In the genomic region with DNA sequence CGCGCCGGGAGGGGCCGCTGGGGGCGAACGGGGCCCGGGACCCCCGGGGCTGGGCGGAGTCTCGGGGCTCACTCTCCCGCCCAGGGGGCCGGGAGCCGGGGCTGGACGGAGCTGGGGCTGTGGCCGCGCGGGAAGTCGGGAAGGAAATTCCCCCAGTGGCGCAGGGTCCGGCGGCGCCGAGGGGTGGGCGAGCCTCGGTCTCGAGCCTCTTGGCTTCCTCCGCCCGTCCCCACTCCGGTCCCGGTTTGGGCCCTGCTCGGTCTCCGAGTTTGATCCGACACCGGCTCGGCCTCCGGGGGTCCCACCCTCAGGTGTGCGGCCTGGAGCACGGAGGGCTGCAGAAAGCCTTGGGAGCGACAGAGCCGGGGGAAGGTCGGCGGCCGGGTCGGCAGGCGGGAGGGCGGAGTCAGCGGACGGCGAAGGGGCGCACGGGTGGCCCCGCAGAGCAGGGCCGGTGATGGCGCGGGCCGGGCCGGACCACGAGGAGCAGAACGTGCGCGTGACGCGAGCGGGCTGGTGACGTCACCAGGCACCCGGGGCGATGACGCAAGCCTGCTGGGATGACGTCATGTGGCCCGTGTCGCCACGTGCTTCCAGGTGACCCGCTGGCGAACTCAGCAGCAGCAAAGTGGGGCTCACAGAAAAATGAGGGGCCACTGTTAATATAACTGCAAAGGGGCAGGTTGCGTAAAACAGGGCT, we compare ENCODE assay signal across 1 cellular context.
TF ChIP-seq lines count a peak whose summit lies in the region.

No MANE protein-coding gene starts in this region.

TF ChIP-seq in A549, 52 proteins besides CTCF, POLR2A, EP300 and RAD21 (continued from another document):
- TF ChIP-seq, protein P1, sequence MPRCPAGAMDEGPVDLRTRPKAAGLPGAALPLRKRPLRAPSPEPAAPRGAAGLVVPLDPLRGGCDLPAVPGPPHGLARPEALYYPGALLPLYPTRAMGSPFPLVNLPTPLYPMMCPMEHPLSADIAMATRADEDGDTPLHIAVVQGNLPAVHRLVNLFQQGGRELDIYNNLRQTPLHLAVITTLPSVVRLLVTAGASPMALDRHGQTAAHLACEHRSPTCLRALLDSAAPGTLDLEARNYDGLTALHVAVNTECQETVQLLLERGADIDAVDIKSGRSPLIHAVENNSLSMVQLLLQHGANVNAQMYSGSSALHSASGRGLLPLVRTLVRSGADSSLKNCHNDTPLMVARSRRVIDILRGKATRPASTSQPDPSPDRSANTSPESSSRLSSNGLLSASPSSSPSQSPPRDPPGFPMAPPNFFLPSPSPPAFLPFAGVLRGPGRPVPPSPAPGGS (IDR thresholded peaks at IDR 0.05), result no peak
- TF ChIP-seq NFE2L2 (conservative IDR thresholded peaks at IDR 0.05; ENCODE audit: low read length), result no peak
- TF ChIP-seq, protein P2, sequence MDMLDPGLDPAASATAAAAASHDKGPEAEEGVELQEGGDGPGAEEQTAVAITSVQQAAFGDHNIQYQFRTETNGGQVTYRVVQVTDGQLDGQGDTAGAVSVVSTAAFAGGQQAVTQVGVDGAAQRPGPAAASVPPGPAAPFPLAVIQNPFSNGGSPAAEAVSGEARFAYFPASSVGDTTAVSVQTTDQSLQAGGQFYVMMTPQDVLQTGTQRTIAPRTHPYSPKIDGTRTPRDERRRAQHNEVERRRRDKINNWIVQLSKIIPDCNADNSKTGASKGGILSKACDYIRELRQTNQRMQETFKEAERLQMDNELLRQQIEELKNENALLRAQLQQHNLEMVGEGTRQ (IDR thresholded peaks at IDR 0.05), result peak; percentile 78
- TF ChIP-seq FOSL2 (IDR thresholded peaks at IDR 0.05), result no peak
- TF ChIP-seq FOSL2 (CRISPR knock-in tag; IDR thresholded peaks at IDR 0.05), result peak; percentile 99
- TF ChIP-seq, protein P3, sequence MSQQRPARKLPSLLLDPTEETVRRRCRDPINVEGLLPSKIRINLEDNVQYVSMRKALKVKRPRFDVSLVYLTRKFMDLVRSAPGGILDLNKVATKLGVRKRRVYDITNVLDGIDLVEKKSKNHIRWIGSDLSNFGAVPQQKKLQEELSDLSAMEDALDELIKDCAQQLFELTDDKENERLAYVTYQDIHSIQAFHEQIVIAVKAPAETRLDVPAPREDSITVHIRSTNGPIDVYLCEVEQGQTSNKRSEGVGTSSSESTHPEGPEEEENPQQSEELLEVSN (IDR thresholded peaks at IDR 0.05; ENCODE audit: borderline replicate concordance, low read depth), result peak; percentile 89
- TF ChIP-seq ZFP36 (IDR thresholded peaks at IDR 0.05; ENCODE audit: borderline replicate concordance, partially characterized antibody), result no peak
- TF ChIP-seq CEBPB (IDR thresholded peaks at IDR 0.05), result peak; percentile 53 to 81; a peak in 3 of 4 replicates
- peak; percentile 81 for TF ChIP-seq EHF (CRISPR knock-in tag; IDR thresholded peaks at IDR 0.05)
- TF ChIP-seq, protein P4, sequence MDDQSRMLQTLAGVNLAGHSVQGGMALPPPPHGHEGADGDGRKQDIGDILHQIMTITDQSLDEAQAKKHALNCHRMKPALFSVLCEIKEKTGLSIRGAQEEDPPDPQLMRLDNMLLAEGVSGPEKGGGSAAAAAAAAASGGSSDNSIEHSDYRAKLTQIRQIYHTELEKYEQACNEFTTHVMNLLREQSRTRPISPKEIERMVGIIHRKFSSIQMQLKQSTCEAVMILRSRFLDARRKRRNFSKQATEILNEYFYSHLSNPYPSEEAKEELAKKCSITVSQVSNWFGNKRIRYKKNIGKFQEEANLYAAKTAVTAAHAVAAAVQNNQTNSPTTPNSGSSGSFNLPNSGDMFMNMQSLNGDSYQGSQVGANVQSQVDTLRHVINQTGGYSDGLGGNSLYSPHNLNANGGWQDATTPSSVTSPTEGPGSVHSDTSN (IDR thresholded peaks at IDR 0.05), result 0 out of 2 replicates have a peak, but pooled peaks have one; percentile 18
- 0 out of 2 replicates have a peak, but pooled peaks have one; percentile 37 for TF ChIP-seq MAZ (IDR thresholded peaks at IDR 0.05; ENCODE audit: borderline replicate concordance, low read depth, low read length)
- TF ChIP-seq NPAS2 (CRISPR knock-in tag; IDR thresholded peaks at IDR 0.05; ENCODE audit: borderline replicate concordance), result peak; percentile 91
- peak; percentile 83 for TF ChIP-seq FOXS1 (CRISPR knock-in tag; IDR thresholded peaks at IDR 0.05)
- TF ChIP-seq TFCP2L1 (CRISPR knock-in tag; IDR thresholded peaks at IDR 0.05), result peak; percentile 72; the same call in 1 of the 2 replicates
- TF ChIP-seq CBX2 (IDR thresholded peaks at IDR 0.05; ENCODE audit: borderline replicate concordance, low read depth), result no peak
- no peak for TF ChIP-seq HDAC2 (IDR thresholded peaks at IDR 0.05)
- no peak for TF ChIP-seq NR3C1 (IDR thresholded peaks at IDR 0.05)
- no peak for TF ChIP-seq JUNB (IDR thresholded peaks at IDR 0.05)
- peak; percentile 72 for TF ChIP-seq PHF8 (IDR thresholded peaks at IDR 0.05; ENCODE audit: borderline replicate concordance, low read depth)
- peak; percentile 94; the same call in 1 of the 2 replicates for TF ChIP-seq HOXB5 (CRISPR knock-in tag; IDR thresholded peaks at IDR 0.05)
- TF ChIP-seq, protein P5, sequence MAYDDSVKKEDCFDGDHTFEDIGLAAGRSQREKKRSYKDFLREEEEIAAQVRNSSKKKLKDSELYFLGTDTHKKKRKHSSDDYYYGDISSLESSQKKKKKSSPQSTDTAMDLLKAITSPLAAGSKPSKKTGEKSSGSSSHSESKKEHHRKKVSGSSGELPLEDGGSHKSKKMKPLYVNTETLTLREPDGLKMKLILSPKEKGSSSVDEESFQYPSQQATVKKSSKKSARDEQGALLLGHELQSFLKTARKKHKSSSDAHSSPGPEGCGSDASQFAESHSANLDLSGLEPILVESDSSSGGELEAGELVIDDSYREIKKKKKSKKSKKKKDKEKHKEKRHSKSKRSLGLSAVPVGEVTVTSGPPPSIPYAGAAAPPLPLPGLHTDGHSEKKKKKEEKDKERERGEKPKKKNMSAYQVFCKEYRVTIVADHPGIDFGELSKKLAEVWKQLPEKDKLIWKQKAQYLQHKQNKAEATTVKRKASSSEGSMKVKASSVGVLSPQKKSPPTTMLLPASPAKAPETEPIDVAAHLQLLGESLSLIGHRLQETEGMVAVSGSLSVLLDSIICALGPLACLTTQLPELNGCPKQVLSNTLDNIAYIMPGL (CRISPR knock-in tag; IDR thresholded peaks at IDR 0.05; ENCODE audit: borderline replicate concordance), result peak; percentile 72; the same call in 1 of the 2 replicates
- peak; percentile 89 for TF ChIP-seq RARB (CRISPR knock-in tag; IDR thresholded peaks at IDR 0.05)
- TF ChIP-seq HEYL (CRISPR knock-in tag; IDR thresholded peaks at IDR 0.05), result peak; percentile 85; the same call in 1 of the 2 replicates
- TF ChIP-seq FOSB (CRISPR knock-in tag; IDR thresholded peaks at IDR 0.05), result peak; percentile 88; the same call in 1 of the 2 replicates
- TF ChIP-seq, protein P6, sequence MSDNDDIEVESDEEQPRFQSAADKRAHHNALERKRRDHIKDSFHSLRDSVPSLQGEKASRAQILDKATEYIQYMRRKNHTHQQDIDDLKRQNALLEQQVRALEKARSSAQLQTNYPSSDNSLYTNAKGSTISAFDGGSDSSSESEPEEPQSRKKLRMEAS (IDR thresholded peaks at IDR 0.05), result peak; percentile 100
- TF ChIP-seq BHLHE40 (IDR thresholded peaks at IDR 0.05; ENCODE audit: low read depth, low read length), result peak; percentile 97
- TF ChIP-seq TP53 (CRISPR knock-in tag; IDR thresholded peaks at IDR 0.05), result peak; percentile 89
- TF ChIP-seq HOXA7 (CRISPR knock-in tag; IDR thresholded peaks at IDR 0.05), result peak; percentile 87
- TF ChIP-seq MYC (IDR thresholded peaks at IDR 0.05; ENCODE audit: borderline replicate concordance, low read length), result peak; percentile 96
- TF ChIP-seq KDM1A (IDR thresholded peaks at IDR 0.05; ENCODE audit: low read depth), result no peak
- TF ChIP-seq RNF2 (IDR thresholded peaks at IDR 0.05; ENCODE audit: borderline replicate concordance, low read depth), result no peak
- 0 out of 2 replicates have a peak, but pooled peaks have one; percentile 38 for TF ChIP-seq RFX5 (IDR thresholded peaks at IDR 0.05)
